ENCODE assay signal across 23 cellular contexts in genomic region chrX:146154191-146154590, GRCh38.
"Had no signal": no experiment of that assay in that cellular context is flagged by ENCODE, and none has a peak within 500 bp of the region (broad histone marks: within the 10 kb centered on the region; RNA-seq: fewer than 3 reads in every experiment).

No MANE protein-coding gene starts in this region.

- H3K27me3 ChIP-seq: colonic mucosa, heart left ventricle, neutrophil, right atrium auricular region had no signal

- H3K4me3 ChIP-seq: colonic mucosa, heart left ventricle, left ventricle myocardium inferior, lung, right atrium auricular region, thoracic aorta had no signal

- H3K9me3 ChIP-seq: colonic mucosa, heart left ventricle, left ventricle myocardium inferior, neutrophil, right atrium auricular region, thoracic aorta had no signal

- H3K27ac ChIP-seq: colonic mucosa, heart left ventricle, left ventricle myocardium inferior, neutrophil, right atrium auricular region, thoracic aorta had no signal

- H3K36me3 ChIP-seq: colonic mucosa, heart left ventricle, left ventricle myocardium inferior, neutrophil, right atrium auricular region, thoracic aorta had no signal

- ATAC-seq: heart left ventricle; stimulated activated effector memory CD8-positive, alpha-beta T cell treated with anti-CD3 and anti-CD28 coated beads, Interleukin-12 subunit alpha, Interleukin-12 subunit beta, amount 100 ng/mL, for 72 hours; stimulated activated naive CD8-positive, alpha-beta T cell treated with anti-CD3 and anti-CD28 coated beads, Interleukin-15, Interleukin-2, amounts not matched to agents 100 U/mL and 50 U/mL, for 24 hours had no signal

- DNase-seq: caudate nucleus; colonic mucosa; dermis blood vessel endothelial cell; endodermal cell; erythroblast; heart left ventricle; hypothalamus; left ventricle myocardium inferior; mesenchymal stem cell; midbrain; naive B cell; stimulated activated CD4-positive, alpha-beta T cell treated with anti-CD3 and anti-CD28 coated beads, Interleukin-4, amount 100 ng/mL, for 1 hour; stimulated activated CD8-positive, alpha-beta memory T cell treated with anti-CD3 and anti-CD28 coated beads, Interleukin-4, amount 100 ng/mL, for 48 hours; stimulated activated naive CD8-positive, alpha-beta T cell treated with anti-CD3 and anti-CD28 coated beads, Interleukin-15, Interleukin-2, amounts not matched to agents 100 U/mL and 50 U/mL, for 24 hours; trophoblast cell had no signal

- H3K4me1 ChIP-seq: colonic mucosa, heart left ventricle, left ventricle myocardium inferior, right atrium auricular region had no signal

- FAIRE-seq: endothelial cell of umbilical vein, frontal cortex, islet of Langerhans had no signal
